28 cellular contexts compared by ENCODE assay signal in the genomic region with DNA sequence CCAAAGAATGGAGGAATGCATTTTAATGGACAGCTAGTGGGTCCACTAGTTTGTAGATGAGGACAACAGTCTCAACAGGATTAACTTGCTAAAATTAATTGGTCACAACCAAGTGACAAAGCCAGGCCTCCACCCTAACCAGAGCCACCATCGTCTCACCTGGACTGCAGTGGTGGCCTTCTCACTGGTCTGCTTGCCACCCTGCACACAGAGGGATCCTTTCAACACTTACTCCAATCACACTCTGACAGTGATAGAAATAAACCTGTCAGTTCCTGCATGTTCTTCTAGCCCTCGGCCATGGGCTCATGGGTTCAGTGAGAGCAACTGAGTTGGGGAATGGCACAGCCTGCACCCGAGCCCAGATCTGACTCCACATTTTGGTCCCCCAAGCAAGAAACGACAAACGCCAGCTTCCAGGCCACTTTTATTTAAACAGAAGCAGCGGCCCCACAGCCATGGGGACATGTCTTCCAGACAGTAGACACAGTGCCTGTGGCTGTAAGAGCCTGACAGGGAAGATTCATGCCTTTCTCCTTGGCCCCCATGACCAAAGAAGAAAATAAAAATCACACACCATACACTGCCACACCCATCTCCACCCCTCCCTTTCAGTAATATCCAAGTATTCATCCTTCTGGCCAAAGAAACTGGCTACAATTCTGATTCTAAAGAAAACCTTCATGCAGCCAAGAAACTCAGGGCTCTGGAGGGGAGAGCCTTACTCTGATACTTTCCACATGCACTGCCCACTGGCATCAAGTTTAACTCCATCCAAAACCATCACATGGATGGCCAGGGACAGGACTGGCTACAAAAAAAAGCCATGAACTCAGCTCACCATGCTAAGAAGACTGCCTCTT. TPM values are rescaled to one million over a fixed set of nuclear protein-coding genes. Genes with fewer than 3 reads are reported as not detected.
A peak's percentile ranks its signal among the peaks of the same experiment; 100 is the strongest.
DNase-seq lines count a peak whose midpoint lies in the region; ATAC-seq, FAIRE-seq and TF ChIP-seq lines count a peak whose summit lies in the region.
"Had no signal": no experiment of that assay in that cellular context is flagged by ENCODE, and none has a peak within 500 bp of the region (broad histone marks: within the 10 kb centered on the region; RNA-seq: fewer than 3 reads in every experiment).

No MANE protein-coding gene starts in this region.

- H3F3A ChIP-seq in neural progenitor cell (ENCODE audit: low read depth), result peaks cover 4% of the 10 kb centered on the region

- no peak for TF ChIP-seq POLR2A in endothelial cell of umbilical vein (IDR thresholded peaks at IDR 0.05; ENCODE audit: low read depth, low read length)
- no peak for TF ChIP-seq POLR2A in sigmoid colon (IDR thresholded peaks at IDR 0.05)

- no peaks in the 10 kb centered on the region for H3K79me2 ChIP-seq in endothelial cell of umbilical vein (ENCODE audit: control insufficient read depth, insufficient read depth, low read length)
- H3K79me2 ChIP-seq in neural progenitor cell (ENCODE audit: low read depth), result no peaks in the 10 kb centered on the region
- H3K79me2 ChIP-seq: parathyroid adenoma had no signal

- TF ChIP-seq EP300 in sigmoid colon (IDR thresholded peaks at IDR 0.05), result no peak

- H3K4me2 ChIP-seq in endothelial cell of umbilical vein (ENCODE audit: insufficient read depth, low read length) (no peak overlapping the region), neural progenitor cell (no peak overlapping the region)

- WGBS in sigmoid colon, 2 donors, result 93 to 97% methylated on average over 6 of the region's 6 CpGs

- no peaks in the 10 kb centered on the region for H3K9me1 ChIP-seq in endothelial cell of umbilical vein (replicated peaks; ENCODE audit: control insufficient read depth, extremely low read depth, insufficient read depth, low read length)

- intact Hi-C loops in endothelial cell of umbilical vein (cut with micrococcal nuclease) (no loop called here), sigmoid colon (cut with DNase I) (no loop called here)

- H3K27ac Mint-ChIP-seq in HFFc6 (peak overlapping the region; percentile 95), nephron progenitor cell (peak overlapping the region; percentile 48), neural progenitor cell (no peak overlapping the region)
- H3K27ac Mint-ChIP-seq: activated CD8-positive, alpha-beta T cell treated with anti-CD3 and anti-CD28 coated beads, Interleukin-2, amount 10 ng/mL, durations not matched to agents 7 days and 5 days; activated T-cell treated with anti-CD3 and anti-CD28 coated beads, Interleukin-2, amount 50 U/mL, for 24 hours; CD8-positive, alpha-beta T cell; memory B cell; naive thymus-derived CD4-positive, alpha-beta T cell; T-cell had no signal

- H4K20me1 ChIP-seq in endothelial cell of umbilical vein (replicated peaks; ENCODE audit: control insufficient read depth, extremely low read depth, insufficient read depth, low read length) (no peaks in the 10 kb centered on the region), neural progenitor cell (ENCODE audit: low read depth) (no peaks in the 10 kb centered on the region)

- no peak for FAIRE-seq in endothelial cell of umbilical vein (lab: Jason Lieb, UNC)
- FAIRE-seq: keratinocyte, TTC549 had no signal

- dilution Hi-C loops in endothelial cell of umbilical vein (cut with MboI; ENCODE audit: extremely low pct_ligation_motif_present, low sequenced_read_pairs), result no loop called here

- peaks cover 35% of the 10 kb centered on the region for H3K4me1 Mint-ChIP-seq in HFFc6 (ENCODE audit: low read depth)
- no peaks in the 10 kb centered on the region for H3K4me1 Mint-ChIP-seq in nephron progenitor cell
- H3K4me1 Mint-ChIP-seq in neural progenitor cell, result no peaks in the 10 kb centered on the region
- H3K4me1 Mint-ChIP-seq: memory B cell; naive thymus-derived CD4-positive, alpha-beta T cell; T-cell had no signal

- POLR2A ChIA-PET in AG04450 (lab: Yijun Ruan, JAX) (no interaction called here), endothelial cell of umbilical vein (lab: Charles Lee) (no interaction called here)

- TF ChIP-seq CTCF in AG04450 (IDR thresholded peaks at IDR 0.05; ENCODE audit: low read depth, low read length) (no peak), HFFc6 (IDR thresholded peaks at IDR 0.05) (no peak), endothelial cell of umbilical vein (IDR thresholded peaks at IDR 0.05; ENCODE audit: extremely low read depth in 1 of 2, insufficient read depth in 1 of 2, low read depth in 1 of 2, low read length in 2 of 2) (no peak), nephron progenitor cell (IDR thresholded peaks at IDR 0.05) (no peak), sigmoid colon (IDR thresholded peaks at IDR 0.05) (no peak), neural progenitor cell (IDR thresholded peaks at IDR 0.05) (no peak)

- H3K9me3 Mint-ChIP-seq in HFFc6, result no peaks in the 10 kb centered on the region
- H3K9me3 Mint-ChIP-seq in nephron progenitor cell, result no peaks in the 10 kb centered on the region
- H3K9me3 Mint-ChIP-seq in neural progenitor cell, result no peaks in the 10 kb centered on the region
- H3K9me3 Mint-ChIP-seq: activated T-cell treated with anti-CD3 and anti-CD28 coated beads, Interleukin-2, amount 50 U/mL, for 24 hours had no signal

- H3K4me3 Mint-ChIP-seq in HFFc6 (0 out of 2 replicates have a peak overlapping the region, but pooled peaks have one; percentile 32), nephron progenitor cell (no peak overlapping the region), neural progenitor cell (no peak overlapping the region)
- H3K4me3 Mint-ChIP-seq: activated CD8-positive, alpha-beta T cell treated with anti-CD3 and anti-CD28 coated beads, Interleukin-2, amount 10 ng/mL, durations not matched to agents 7 days and 5 days; activated T-cell treated with anti-CD3 and anti-CD28 coated beads, Interleukin-2, amount 50 U/mL, for 24 hours; CD8-positive, alpha-beta T cell; memory B cell; naive thymus-derived CD4-positive, alpha-beta T cell; T-cell had no signal

- no peak overlapping the region for H3K4me3 ChIP-seq in AG04450 (ENCODE audit: low read depth, low read length)
- no peak overlapping the region for H3K4me3 ChIP-seq in endothelial cell of umbilical vein (replicated peaks in 1 of 3; ENCODE audit: insufficient read depth in 1 of 3, low read depth in 1 of 3, low read length in 3 of 3)
- no peak overlapping the region for H3K4me3 ChIP-seq in sigmoid colon
- no peak overlapping the region for H3K4me3 ChIP-seq in neural progenitor cell
- H3K4me3 ChIP-seq: gastroesophageal sphincter, stomach had no signal

- H3K4me1 ChIP-seq in endothelial cell of umbilical vein (ENCODE audit: control insufficient read depth, extremely low read depth, insufficient read depth, low read length) (no peaks in the 10 kb centered on the region), sigmoid colon (no peaks in the 10 kb centered on the region), neural progenitor cell (no peaks in the 10 kb centered on the region)

- DNase-seq in AG04450 (ENCODE audit: low read depth, low spot score), result no peak
- no peak for DNase-seq in HFFc6
- no peak for DNase-seq in endothelial cell of umbilical vein (ENCODE audit: low read depth, low spot score)
- DNase-seq in nephron progenitor cell, result no peak
- no peak for DNase-seq in sigmoid colon
- no peak for DNase-seq in neural progenitor cell (ENCODE audit: low spot score)
- no peak for DNase-seq in T-helper 9 cell
- DNase-seq: activated CD4-positive, CD25-positive, alpha-beta regulatory T cell treated with anti-CD3 and anti-CD28 coated beads, Interleukin-2, amount 50 U/mL, for 72 hours; activated CD8-positive, alpha-beta T cell treated with anti-CD3 and anti-CD28 coated beads, Interleukin-2, amount 10 ng/mL, durations not matched to agents 7 days and 5 days; activated T-cell treated with anti-CD3 and anti-CD28 coated beads, Interleukin-2, amount 50 U/mL, for 24 hours; CD8-positive, alpha-beta T cell; GF-D8; naive thymus-derived CD4-positive, alpha-beta T cell; NCI-H1092 treated with DMSO at 0.1 percent for 48 hours; NCI-H2029 treated with DMSO at 0.1 percent for 48 hours; NCI-H226; NCI-H748 treated with DMSO at 0.1 percent for 48 hours; right cardiac atrium; stomach; T-cell had no signal

- H3K9me3 ChIP-seq in AG04450 (ENCODE audit: control insufficient read depth, insufficient read depth, low read length) (no peaks in the 10 kb centered on the region; the same call in 1 of the 2 replicates), endothelial cell of umbilical vein (replicated peaks; ENCODE audit: control insufficient read depth, insufficient read depth, low read length) (no peaks in the 10 kb centered on the region), sigmoid colon (no peaks in the 10 kb centered on the region), neural progenitor cell (ENCODE audit: low read depth) (no peaks in the 10 kb centered on the region)
- H3K9me3 ChIP-seq: gastroesophageal sphincter, stomach had no signal

- H3K27ac ChIP-seq in AG04450 (ENCODE audit: low read depth, low read length) (peak overlapping the region; percentile 86), endothelial cell of umbilical vein (ENCODE audit: insufficient read depth, low read depth, low read length) (no peak overlapping the region), sigmoid colon (no peak overlapping the region), neural progenitor cell (no peak overlapping the region)
- H3K27ac ChIP-seq: parathyroid adenoma had no signal

- BruUV-seq in endothelial cell of umbilical vein (replicated peaks; lab: Mats Ljungman, UMichigan), result TSS peak; percentile 33

- H3K36me3 Mint-ChIP-seq in HFFc6 (ENCODE audit: low read depth), result peaks cover 22% of the 10 kb centered on the region; the same call in 1 of the 2 replicates
- H3K36me3 Mint-ChIP-seq in nephron progenitor cell (ENCODE audit: low read depth), result peaks cover 64% of the 10 kb centered on the region
- H3K36me3 Mint-ChIP-seq in neural progenitor cell, result peaks cover 57% of the 10 kb centered on the region

- peaks cover 17 to 32% of the 10 kb centered on the region in 2 experiments for H3K36me3 ChIP-seq in endothelial cell of umbilical vein (ENCODE audit: control insufficient read depth in 2 of 2, extremely low read depth in 1 of 2, insufficient read depth in 2 of 2, low read length in 2 of 2)
- peaks cover 0 to 7% (median 0%) of the 10 kb centered on the region in 4 donors for H3K36me3 ChIP-seq in sigmoid colon
- no peaks in the 10 kb centered on the region for H3K36me3 ChIP-seq in neural progenitor cell

- CTCF ChIA-PET in AG04450 (lab: Charles Lee) (interaction anchor here (3.2 kb wide), 1 partner anchor 96 kb away, joined by 13 read pairs; no protein-coding TSS in a partner anchor), endothelial cell of umbilical vein (lab: Charles Lee) (no interaction called here)

- H3K27me3 Mint-ChIP-seq in HFFc6 (ENCODE audit: insufficient read depth) (peaks cover 2% of the 10 kb centered on the region; the same call in 1 of the 2 replicates), nephron progenitor cell (ENCODE audit: low read depth, poor library complexity) (no peaks in the 10 kb centered on the region), neural progenitor cell (ENCODE audit: insufficient read depth, low read depth) (peaks cover 5% of the 10 kb centered on the region)
- H3K27me3 Mint-ChIP-seq: activated T-cell treated with anti-CD3 and anti-CD28 coated beads, Interleukin-2, amount 50 U/mL, for 24 hours; memory B cell; naive thymus-derived CD4-positive, alpha-beta T cell; T-cell had no signal

- H3K27me3 ChIP-seq in AG04450 (ENCODE audit: control insufficient read depth, insufficient read depth, low read length), result no peaks in the 10 kb centered on the region
- H3K27me3 ChIP-seq in endothelial cell of umbilical vein (ENCODE audit: control insufficient read depth in 2 of 2, insufficient read depth in 2 of 2, low read length in 2 of 2), result no peaks in the 10 kb centered on the region
- no peaks in the 10 kb centered on the region for H3K27me3 ChIP-seq in sigmoid colon
- no peaks in the 10 kb centered on the region for H3K27me3 ChIP-seq in neural progenitor cell
- H3K27me3 ChIP-seq: gastroesophageal sphincter, stomach had no signal

- no peak overlapping the region for H3K9ac ChIP-seq in endothelial cell of umbilical vein (replicated peaks; ENCODE audit: extremely low read depth, insufficient read depth, low read length)
- no peak overlapping the region for H3K9ac ChIP-seq in neural progenitor cell
- H3K9ac ChIP-seq: parathyroid adenoma had no signal

- H2AFZ ChIP-seq in endothelial cell of umbilical vein (ENCODE audit: low read depth, low read length) (no peak overlapping the region), neural progenitor cell (replicated peaks) (no peak overlapping the region)
- H2AFZ ChIP-seq: parathyroid adenoma had no signal

- no peak for ATAC-seq in GM19035 (IDR thresholded peaks at IDR 0.05; ENCODE audit: unreplicated experiment)
- ATAC-seq: activated CD8-positive, alpha-beta T cell treated with anti-CD3 and anti-CD28 coated beads, Interleukin-2, amount 10 ng/mL, durations not matched to agents 7 days and 5 days; CD8-positive, alpha-beta T cell; gastroesophageal sphincter; naive thymus-derived CD4-positive, alpha-beta T cell; right cardiac atrium; T-cell had no signal

RNA-seq across cellular contexts. Expression of gene DHCR24, which starts 37.5 kb away (rescaled TPM):
- polyA plus RNA-seq in AG04450 (2011; rRNA removed) (60.5 and 89.0 TPM in 2 replicates), endothelial cell of umbilical vein (214 and 239 TPM in 2 replicates), sigmoid colon (100 to 1,000 TPM in 1 of 3 donors, 10 to 100 TPM in 2; 12.6 to 194 (median 17.6) TPM)
- 178 and 224 TPM in 2 replicates for polyA minus RNA-seq in AG04450 (2011; rRNA and poly(A)+ RNA removed)
- 10 to 100 TPM; 39.3 to 88.4 (median 74.8) TPM for total RNA-seq in HFFc6 (2021; fragmentation: NEBNext Ultra II Directional; extraction: Animal tissue kit (Norgen Biotek cat#: 25700))
- total RNA-seq in endothelial cell of umbilical vein (223 and 229 TPM in 2 replicates), sigmoid colon (10 to 100 TPM in 1 of 4 donors, 1 to 10 TPM in 3; 4.4 to 22.1 (median 9.0) TPM), neural progenitor cell (ENCODE audit: low replicate concordance) (94.5 and 147 TPM in 2 replicates)
- polyA plus RNA-seq in endothelial cell of umbilical vein (2011; cell fraction: cytosol; rRNA removed), result 134 and 175 TPM in 2 replicates
- 67.9 and 94.8 TPM in 2 replicates for polyA plus RNA-seq in endothelial cell of umbilical vein (2011; cell fraction: nucleus; rRNA removed)
- polyA plus RNA-seq in endothelial cell of umbilical vein (2012), result 58.7 and 150 TPM in 2 replicates
- 603 and 660 TPM in 2 replicates for polyA minus RNA-seq in endothelial cell of umbilical vein
- 115 TPM for polyA minus RNA-seq in endothelial cell of umbilical vein (2011; cell fraction: cytosol; rRNA and poly(A)+ RNA removed)
- 69.1 and 71.3 TPM in 2 replicates for polyA minus RNA-seq in endothelial cell of umbilical vein (2011; cell fraction: nucleus; rRNA and poly(A)+ RNA removed)

RNA-seq across cellular contexts. Expression of gene TTC22, which starts 48.3 kb away (rescaled TPM):
- polyA plus RNA-seq in AG04450 (2011; rRNA removed), result not detected in 2 replicates
- polyA minus RNA-seq in AG04450 (2011; rRNA and poly(A)+ RNA removed), result not detected in 2 replicates
- not detected for total RNA-seq in HFFc6 (2021; fragmentation: NEBNext Ultra II Directional; extraction: Animal tissue kit (Norgen Biotek cat#: 25700))
- total RNA-seq in endothelial cell of umbilical vein, result not detected in 2 replicates
- polyA plus RNA-seq in endothelial cell of umbilical vein, result not detected in 2 replicates
- polyA plus RNA-seq in endothelial cell of umbilical vein (2011; cell fraction: cytosol; rRNA removed), result not detected in 2 replicates
- not detected in 2 replicates for polyA plus RNA-seq in endothelial cell of umbilical vein (2011; cell fraction: nucleus; rRNA removed)
- polyA plus RNA-seq in endothelial cell of umbilical vein (2012), result not detected in 2 replicates
- not detected in 2 replicates for polyA minus RNA-seq in endothelial cell of umbilical vein
- polyA minus RNA-seq in endothelial cell of umbilical vein (2011; cell fraction: cytosol; rRNA and poly(A)+ RNA removed), result not detected
- not detected in 2 replicates for polyA minus RNA-seq in endothelial cell of umbilical vein (2011; cell fraction: nucleus; rRNA and poly(A)+ RNA removed)
- total RNA-seq in sigmoid colon, result 1 to 10 TPM in 2 of 4 donors, under 1 TPM in 2; 0.81 to 1.9 (median 0.95) TPM
- polyA plus RNA-seq in sigmoid colon, result 10 to 100 TPM; 30.4 to 39.1 (median 33.0) TPM
- total RNA-seq in neural progenitor cell (ENCODE audit: low replicate concordance), result not detected in 2 replicates
- total RNA-seq: dermis microvascular lymphatic vessel endothelial cell, OCI-LY7 had no signal
